Comparison of ENCODE assay signal across 1 cellular context in the genomic region with DNA sequence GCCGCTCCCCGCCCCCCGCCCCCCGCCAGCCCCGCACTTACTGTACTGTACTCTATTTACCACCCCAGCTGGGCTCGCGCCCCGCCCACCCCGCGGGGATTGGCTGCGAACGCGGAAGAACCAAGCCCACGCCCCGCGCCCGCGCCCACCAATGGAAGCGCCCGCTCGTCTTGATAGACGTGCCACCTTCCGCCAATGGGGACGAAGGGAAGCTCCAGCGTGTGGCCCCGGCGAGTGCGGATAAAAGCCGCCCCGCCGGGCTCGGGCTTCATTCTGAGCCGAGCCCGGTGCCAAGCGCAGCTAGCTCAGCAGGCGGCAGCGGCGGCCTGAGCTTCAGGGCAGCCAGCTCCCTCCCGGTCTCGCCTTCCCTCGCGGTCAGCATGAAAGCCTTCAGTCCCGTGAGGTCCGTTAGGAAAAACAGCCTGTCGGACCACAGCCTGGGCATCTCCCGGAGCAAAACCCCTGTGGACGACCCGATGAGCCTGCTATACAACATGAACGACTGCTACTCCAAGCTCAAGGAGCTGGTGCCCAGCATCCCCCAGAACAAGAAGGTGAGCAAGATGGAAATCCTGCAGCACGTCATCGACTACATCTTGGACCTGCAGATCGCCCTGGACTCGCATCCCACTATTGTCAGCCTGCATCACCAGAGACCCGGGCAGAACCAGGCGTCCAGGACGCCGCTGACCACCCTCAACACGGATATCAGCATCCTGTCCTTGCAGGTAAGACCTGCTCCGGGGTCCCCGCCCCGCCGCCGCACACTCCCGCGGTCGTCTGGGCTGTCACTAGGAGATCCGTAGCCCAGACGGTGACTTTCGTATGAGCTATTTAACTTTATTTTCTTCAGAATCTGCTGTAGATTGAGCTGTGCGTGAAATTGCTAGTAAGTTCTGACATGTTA.
TF ChIP-seq lines count a peak whose summit lies in the region.

ID2 (plus strand) TSS at position 271 of the 907 bp plus-strand sequence; CDS start at position 381, 110 bp downstream.

TF ChIP-seq in HEK293, 187 proteins besides CTCF, POLR2A, EP300 and RAD21 (continued from another document and continues in another):
- TF ChIP-seq, protein P1, sequence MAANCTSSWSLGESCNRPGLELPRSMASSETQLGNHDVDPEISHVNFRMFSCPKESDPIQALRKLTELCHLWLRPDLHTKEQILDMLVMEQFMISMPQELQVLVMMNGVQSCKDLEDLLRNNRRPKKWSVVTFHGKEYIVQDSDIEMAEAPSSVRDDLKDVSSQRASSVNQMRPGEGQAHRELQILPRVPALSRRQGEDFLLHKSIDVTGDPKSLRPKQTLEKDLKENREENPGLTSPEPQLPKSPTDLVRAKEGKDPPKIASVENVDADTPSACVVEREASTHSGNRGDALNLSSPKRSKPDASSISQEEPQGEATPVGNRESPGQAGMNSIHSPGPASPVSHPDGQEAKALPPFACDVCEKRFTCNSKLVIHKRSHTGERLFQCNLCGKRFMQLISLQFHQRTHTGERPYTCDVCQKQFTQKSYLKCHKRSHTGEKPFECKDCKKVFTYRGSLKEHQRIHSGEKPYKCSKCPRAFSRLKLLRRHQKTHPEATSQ (tag by site-specific recombination; IDR thresholded peaks at IDR 0.05), result no peak
- TF ChIP-seq ZNF510 (tag by site-specific recombination; IDR thresholded peaks at IDR 0.05; ENCODE audit: insufficient replicate concordance), result no peak
- no peak for TF ChIP-seq OSR2 (tag by site-specific recombination; IDR thresholded peaks at IDR 0.05)
- no peak for TF ChIP-seq PATZ1 (tag by site-specific recombination; IDR thresholded peaks at IDR 0.05)
- TF ChIP-seq ZNF132 (tag by site-specific recombination; IDR thresholded peaks at IDR 0.05; ENCODE audit: borderline replicate concordance), result no peak
- no peak for TF ChIP-seq OVOL3 (tag by site-specific recombination; IDR thresholded peaks at IDR 0.05)
- no peak for TF ChIP-seq ZNF423 (tag by site-specific recombination; IDR thresholded peaks at IDR 0.05)
- no peak for TF ChIP-seq ZNF624 (tag by site-specific recombination; IDR thresholded peaks at IDR 0.05)
- TF ChIP-seq TSHZ1 (tag by site-specific recombination; IDR thresholded peaks at IDR 0.05; ENCODE audit: borderline replicate concordance), result no peak
- TF ChIP-seq ZNF266 (tag by site-specific recombination; IDR thresholded peaks at IDR 0.05; ENCODE audit: low read depth), result no peak
- TF ChIP-seq ZBTB49 (tag by site-specific recombination; IDR thresholded peaks at IDR 0.05; ENCODE audit: low read depth), result no peak
- TF ChIP-seq, protein P2, sequence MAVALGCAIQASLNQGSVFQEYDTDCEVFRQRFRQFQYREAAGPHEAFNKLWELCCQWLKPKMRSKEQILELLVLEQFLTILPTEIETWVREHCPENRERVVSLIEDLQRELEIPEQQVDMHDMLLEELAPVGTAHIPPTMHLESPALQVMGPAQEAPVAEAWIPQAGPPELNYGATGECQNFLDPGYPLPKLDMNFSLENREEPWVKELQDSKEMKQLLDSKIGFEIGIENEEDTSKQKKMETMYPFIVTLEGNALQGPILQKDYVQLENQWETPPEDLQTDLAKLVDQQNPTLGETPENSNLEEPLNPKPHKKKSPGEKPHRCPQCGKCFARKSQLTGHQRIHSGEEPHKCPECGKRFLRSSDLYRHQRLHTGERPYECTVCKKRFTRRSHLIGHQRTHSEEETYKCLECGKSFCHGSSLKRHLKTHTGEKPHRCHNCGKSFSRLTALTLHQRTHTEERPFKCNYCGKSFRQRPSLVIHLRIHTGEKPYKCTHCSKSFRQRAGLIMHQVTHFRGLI (tag by site-specific recombination; IDR thresholded peaks at IDR 0.05), result peak; percentile 87
- TF ChIP-seq HOXC10 (CRISPR knock-in tag; IDR thresholded peaks at IDR 0.05), result no peak
- TF ChIP-seq ZBTB8A (tag by site-specific recombination; IDR thresholded peaks at IDR 0.05), result no peak
- no peak for TF ChIP-seq RBAK (tag by site-specific recombination; IDR thresholded peaks at IDR 0.05)
- peak; percentile 39; the same call in 1 of the 2 replicates for TF ChIP-seq ZBTB11 (tag by site-specific recombination; conservative IDR thresholded peaks at IDR 0.05; ENCODE audit: low read depth)
- TF ChIP-seq ZFP69B (tag by site-specific recombination; IDR thresholded peaks at IDR 0.05), result no peak
- TF ChIP-seq, protein P3, sequence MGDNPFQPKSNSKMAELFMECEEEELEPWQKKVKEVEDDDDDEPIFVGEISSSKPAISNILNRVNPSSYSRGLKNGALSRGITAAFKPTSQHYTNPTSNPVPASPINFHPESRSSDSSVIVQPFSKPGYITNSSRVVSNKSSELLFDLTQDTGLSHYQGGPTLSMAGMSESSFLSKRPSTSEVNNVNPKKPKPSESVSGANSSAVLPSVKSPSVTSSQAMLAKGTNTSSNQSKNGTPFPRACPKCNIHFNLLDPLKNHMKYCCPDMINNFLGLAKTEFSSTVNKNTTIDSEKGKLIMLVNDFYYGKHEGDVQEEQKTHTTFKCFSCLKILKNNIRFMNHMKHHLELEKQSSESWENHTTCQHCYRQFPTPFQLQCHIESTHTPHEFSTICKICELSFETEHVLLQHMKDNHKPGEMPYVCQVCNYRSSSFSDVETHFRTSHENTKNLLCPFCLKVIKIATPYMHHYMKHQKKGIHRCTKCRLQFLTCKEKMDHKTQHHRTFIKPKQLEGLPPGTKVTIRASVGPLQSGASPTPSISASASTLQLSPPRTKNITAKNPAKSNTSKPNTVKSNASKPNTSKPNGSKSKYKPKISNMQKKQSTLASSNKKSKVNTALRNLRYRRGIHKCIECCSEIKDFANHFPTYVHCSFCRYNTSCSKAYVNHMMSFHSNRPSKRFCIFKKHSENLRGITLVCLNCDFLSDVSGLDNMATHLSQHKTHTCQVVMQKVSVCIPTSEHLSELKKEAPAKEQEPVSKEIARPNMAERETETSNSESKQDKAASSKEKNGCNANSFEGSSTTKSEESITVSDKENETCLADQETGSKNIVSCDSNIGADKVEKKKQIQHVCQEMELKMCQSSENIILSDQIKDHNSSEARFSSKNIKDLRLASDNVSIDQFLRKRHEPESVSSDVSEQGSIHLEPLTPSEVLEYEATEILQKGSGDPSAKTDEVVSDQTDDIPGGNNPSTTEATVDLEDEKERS (tag by site-specific recombination; IDR thresholded peaks at IDR 0.05), result no peak
- TF ChIP-seq ZNF626 (tag by site-specific recombination; IDR thresholded peaks at IDR 0.05), result no peak
- TF ChIP-seq ZNF433 (tag by site-specific recombination; IDR thresholded peaks at IDR 0.05; ENCODE audit: low read depth), result no peak
- TF ChIP-seq PRDM1 (tag by site-specific recombination; IDR thresholded peaks at IDR 0.05), result no peak
- peak; percentile 99 for TF ChIP-seq ZBTB17 (tag by site-specific recombination; IDR thresholded peaks at IDR 0.05)
- TF ChIP-seq ZNF664 (tag by site-specific recombination; IDR thresholded peaks at IDR 0.05), result no peak
- TF ChIP-seq ZFP41 (tag by site-specific recombination; IDR thresholded peaks at IDR 0.05; ENCODE audit: borderline replicate concordance), result no peak
- no peak; the same call in 1 of the 2 replicates for TF ChIP-seq TCF7L2 (IDR thresholded peaks at IDR 0.05; ENCODE audit: borderline replicate concordance, low read depth, low read length)
- TF ChIP-seq ZNF76 (tag by site-specific recombination; IDR thresholded peaks at IDR 0.05; ENCODE audit: borderline replicate concordance, low read depth), result no peak
- TF ChIP-seq ZNF610 (tag by site-specific recombination; IDR thresholded peaks at IDR 0.05; ENCODE audit: borderline replicate concordance), result no peak
- TF ChIP-seq GFI1B (tag by site-specific recombination; IDR thresholded peaks at IDR 0.05), result no peak
- no peak for TF ChIP-seq ZBTB48 (tag by site-specific recombination; IDR thresholded peaks at IDR 0.05)
- no peak for TF ChIP-seq ZNF768 (tag by site-specific recombination; IDR thresholded peaks at IDR 0.05)
- TF ChIP-seq BCL11A (tag by site-specific recombination; IDR thresholded peaks at IDR 0.05; ENCODE audit: low read depth), result no peak
- TF ChIP-seq ZSCAN23 (tag by site-specific recombination; IDR thresholded peaks at IDR 0.05), result no peak
- TF ChIP-seq ZNF785 (tag by site-specific recombination; IDR thresholded peaks at IDR 0.05), result no peak
- TF ChIP-seq ZNF426 (tag by site-specific recombination; IDR thresholded peaks at IDR 0.05), result no peak
- TF ChIP-seq GLIS2 (tag by site-specific recombination; IDR thresholded peaks at IDR 0.05), result no peak
- TF ChIP-seq ZNF837 (tag by site-specific recombination; IDR thresholded peaks at IDR 0.05), result no peak
